In genomic region chr14:103716091-103716801, GRCh38 we compare ENCODE assay signal across 8 cellular contexts. TPM values are rescaled to one million over a fixed set of nuclear protein-coding genes. Genes with fewer than 3 reads are reported as not detected.
A peak's percentile ranks its signal among the peaks of the same experiment; 100 is the strongest.
DNase-seq lines count a peak whose midpoint lies in the region; ATAC-seq lines count a peak whose summit lies in the region.

No MANE protein-coding gene starts in this region.

- H3K27ac Mint-ChIP-seq in activated T-cell treated with anti-CD3 and anti-CD28 coated beads, Interleukin-2, amount 50 U/mL, for 72 hours = peak overlapping the region; percentile 60
- H3K27ac Mint-ChIP-seq in activated CD8-positive, alpha-beta T cell treated with anti-CD3 and anti-CD28 coated beads, Interleukin-2, amount 10 ng/mL, durations not matched to agents 7 days and 5 days = peak overlapping the region; percentile 39

- DNase-seq in activated T-cell treated with anti-CD3 and anti-CD28 coated beads, Interleukin-2, amount 50 U/mL, for 72 hours = peak; percentile 29 to 32
- no peak for DNase-seq in activated T-cell treated with anti-CD3 and anti-CD28 coated beads, Interleukin-2, amount 50 U/mL, for 48 hours
- DNase-seq in activated CD8-positive, alpha-beta T cell treated with anti-CD3 and anti-CD28 coated beads, Interleukin-2, amount 10 ng/mL, durations not matched to agents 7 days and 5 days = no peak
- DNase-seq in left ventricle myocardium superior (peak; percentile 65), retina (peak; percentile 59)

- ATAC-seq in activated T-cell treated with anti-CD3 and anti-CD28 coated beads, Interleukin-2, amount 50 U/mL, for 72 hours (replicated peaks in 1 of 2) = peak in 1 of 2 donors; percentile 3
- ATAC-seq in HG03135 (IDR thresholded peaks at IDR 0.05; ENCODE audit: unreplicated experiment) (peak; percentile 6), left ventricle myocardium superior (no peak), HG03565 (IDR thresholded peaks at IDR 0.05; ENCODE audit: unreplicated experiment) (no peak), GM21367 (IDR thresholded peaks at IDR 0.05; ENCODE audit: unreplicated experiment) (no peak)
- ATAC-seq in activated CD8-positive, alpha-beta T cell treated with anti-CD3 and anti-CD28 coated beads, Interleukin-2, amount 10 ng/mL, durations not matched to agents 7 days and 5 days = peak; percentile 5

- POLR2A ChIA-PET in activated CD8-positive, alpha-beta T cell treated with anti-CD3 and anti-CD28 coated beads, Interleukin-2, amount 10 ng/mL, durations not matched to agents 7 days and 5 days (lab: Charles Lee) = interaction anchor here (0.6 to 2.1 kb wide), 5 partner anchors 10 to 154 kb away, joined by 3 to 8 read pairs (median 3); partner anchors contain the start of genes BAG5, COA8 and KLC1

- H3K9me3 Mint-ChIP-seq in activated T-cell treated with anti-CD3 and anti-CD28 coated beads, Interleukin-2, amount 50 U/mL, for 72 hours = no peaks in the 10 kb centered on the region
- no peaks in the 10 kb centered on the region for H3K9me3 Mint-ChIP-seq in activated CD8-positive, alpha-beta T cell treated with anti-CD3 and anti-CD28 coated beads, Interleukin-2, amount 10 ng/mL, durations not matched to agents 7 days and 5 days (ENCODE audit: insufficient read depth)

- peaks cover 59% of the 10 kb centered on the region for H3K4me1 Mint-ChIP-seq in activated T-cell treated with anti-CD3 and anti-CD28 coated beads, Interleukin-2, amount 50 U/mL, for 72 hours (ENCODE audit: low read depth)
- H3K4me1 Mint-ChIP-seq in activated CD8-positive, alpha-beta T cell treated with anti-CD3 and anti-CD28 coated beads, Interleukin-2, amount 10 ng/mL, durations not matched to agents 7 days and 5 days (ENCODE audit: low read depth) = peaks cover 66% of the 10 kb centered on the region

- H3K27me3 Mint-ChIP-seq in activated T-cell treated with anti-CD3 and anti-CD28 coated beads, Interleukin-2, amount 50 U/mL, for 72 hours (ENCODE audit: low read depth) = no peaks in the 10 kb centered on the region
- no peaks in the 10 kb centered on the region for H3K27me3 Mint-ChIP-seq in activated CD8-positive, alpha-beta T cell treated with anti-CD3 and anti-CD28 coated beads, Interleukin-2, amount 10 ng/mL, durations not matched to agents 7 days and 5 days (ENCODE audit: low read depth)

- CTCF ChIA-PET in activated CD8-positive, alpha-beta T cell treated with anti-CD3 and anti-CD28 coated beads, Interleukin-2, amount 10 ng/mL, durations not matched to agents 7 days and 5 days (lab: Charles Lee) = interaction anchor here (1.0 kb wide), 2 partner anchors 104 to 185 kb away, joined by 4 to 6 read pairs; no protein-coding TSS in a partner anchor

- peaks cover 0 to 5% of the 10 kb centered on the region in 2 donors for H3K36me3 Mint-ChIP-seq in activated T-cell treated with anti-CD3 and anti-CD28 coated beads, Interleukin-2, amount 50 U/mL, for 72 hours (ENCODE audit: insufficient read depth in 2 of 2)
- peaks cover 22% of the 10 kb centered on the region for H3K36me3 Mint-ChIP-seq in activated CD8-positive, alpha-beta T cell treated with anti-CD3 and anti-CD28 coated beads, Interleukin-2, amount 10 ng/mL, durations not matched to agents 7 days and 5 days (ENCODE audit: low read depth)

- intact Hi-C loops in left ventricle myocardium superior (cut with micrococcal nuclease) = no loop called here

- peak overlapping the region; percentile 80 to 93 for H3K4me3 Mint-ChIP-seq in activated T-cell treated with anti-CD3 and anti-CD28 coated beads, Interleukin-2, amount 50 U/mL, for 72 hours
- peak overlapping the region; percentile 93 for H3K4me3 Mint-ChIP-seq in activated CD8-positive, alpha-beta T cell treated with anti-CD3 and anti-CD28 coated beads, Interleukin-2, amount 10 ng/mL, durations not matched to agents 7 days and 5 days

RNA-seq across cellular contexts. Expression of gene ZFYVE21, which starts 0.6 kb away (rescaled TPM):
- 10 to 100 TPM; 11.6 to 15.7 TPM for total RNA-seq in activated T-cell treated with anti-CD3 and anti-CD28 coated beads, Interleukin-2, amount 50 U/mL, for 72 hours
- 10 to 100 TPM; 16.7 to 17.4 TPM for total RNA-seq in activated CD8-positive, alpha-beta T cell treated with anti-CD3 and anti-CD28 coated beads, Interleukin-2, amount 10 ng/mL, durations not matched to agents 7 days and 5 days
- total RNA-seq in left ventricle myocardium superior = 53.1 TPM

RNA-seq across cellular contexts. Expression of gene XRCC3, which starts 1.0 kb away (rescaled TPM):
- total RNA-seq in activated T-cell treated with anti-CD3 and anti-CD28 coated beads, Interleukin-2, amount 50 U/mL, for 72 hours = 10 to 100 TPM; 31.5 to 47.4 TPM
- 10 to 100 TPM; 46.2 to 52.5 TPM for total RNA-seq in activated CD8-positive, alpha-beta T cell treated with anti-CD3 and anti-CD28 coated beads, Interleukin-2, amount 10 ng/mL, durations not matched to agents 7 days and 5 days
- total RNA-seq in left ventricle myocardium superior = 2.7 TPM

Comparison
In these comparisons a context has a peak if more than half of its experiments do, and no peak if none do; other contexts are left out.
1. DNase-seq: peak in activated T-cell treated with anti-CD3 and anti-CD28 coated beads, Interleukin-2, amount 50 U/mL, for 72 hours (2 of 2), left ventricle myocardium superior (single experiment) and retina (single experiment); none in activated T-cell treated with anti-CD3 and anti-CD28 coated beads, Interleukin-2, amount 50 U/mL, for 48 hours (0 of 2) and activated CD8-positive, alpha-beta T cell treated with anti-CD3 and anti-CD28 coated beads, Interleukin-2, amount 10 ng/mL, durations not matched to agents 7 days and 5 days (single experiment).
2. ATAC-seq: peak in HG03135 (single experiment) and activated CD8-positive, alpha-beta T cell treated with anti-CD3 and anti-CD28 coated beads, Interleukin-2, amount 10 ng/mL, durations not matched to agents 7 days and 5 days (single experiment); none in left ventricle myocardium superior (single experiment), HG03565 (single experiment) and GM21367 (single experiment).